In genomic region chr4:56448301-56448700, GRCh38 we compare ENCODE assay signal across 23 cellular contexts. TPM values are rescaled to one million over a fixed set of nuclear protein-coding genes. Genes with fewer than 3 reads are reported as not detected.
"Had no signal": no experiment of that assay in that cellular context is flagged by ENCODE, and none has a peak within 500 bp of the region (broad histone marks: within the 10 kb centered on the region; RNA-seq: fewer than 3 reads in every experiment).

No MANE protein-coding gene starts in this region.

- H3K9me3 Mint-ChIP-seq: activated naive CD4-positive, alpha-beta T cell treated with anti-CD3 and anti-CD28 coated beads, Interleukin-2, amount 50 U/mL, for 72 hours; brain; neural progenitor cell; stimulated activated naive CD8-positive, alpha-beta T cell treated with anti-CD3 and anti-CD28 coated beads, Interleukin-15, amount 100 ng/mL, for 72 hours; WTC11 had no signal

- H3K4me3 ChIP-seq: gastrocnemius medialis, heart right ventricle, neural progenitor cell, prostate gland had no signal

- H2AFZ ChIP-seq: neural progenitor cell had no signal

- H3K27me3 Mint-ChIP-seq: naive thymus-derived CD4-positive, alpha-beta T cell; stimulated activated naive CD8-positive, alpha-beta T cell treated with anti-CD3 and anti-CD28 coated beads, Interleukin-15, amount 100 ng/mL, for 72 hours had no signal

- H3K27ac ChIP-seq: gastrocnemius medialis, heart right ventricle, neural progenitor cell, prostate gland had no signal

- H3K9me3 ChIP-seq: gastrocnemius medialis, heart right ventricle, prostate gland had no signal

- H3K4me1 Mint-ChIP-seq: neural progenitor cell, WTC11 had no signal

- H3K4me2 ChIP-seq: neural progenitor cell had no signal

- H3K9ac ChIP-seq: neural progenitor cell had no signal

- DNase-seq: activated CD4-positive, alpha-beta T cell treated with anti-CD3 and anti-CD28 coated beads for 4 hours; activated CD8-positive, alpha-beta memory T cell treated with anti-CD3 and anti-CD28 coated beads, Interleukin-2, amount 50 U/mL, for 4 hours; activated CD8-positive, alpha-beta T cell treated with anti-CD3 and anti-CD28 coated beads, Interleukin-2, amount 10 ng/mL, durations not matched to agents 7 days and 5 days; activated gamma-delta T cell treated with Interleukin-2 at 50 U/mL for 16 hours; amygdala; central memory CD4-positive, alpha-beta T cell; cortex of kidney; gastrocnemius medialis; heart right ventricle; left ventricle myocardium superior; naive thymus-derived CD4-positive, alpha-beta T cell; right cardiac atrium; small intestine; stimulated activated CD4-positive, alpha-beta T cell treated with anti-CD3 and anti-CD28 coated beads, Interleukin-15, amount 100 ng/mL, for 24 hours; stimulated activated CD4-positive, alpha-beta T cell treated with anti-CD3 and anti-CD28 coated beads, Interleukin-2, amount 100 ng/mL, for 48 hours; stimulated activated naive CD8-positive, alpha-beta T cell treated with anti-CD3 and anti-CD28 coated beads, Interleukin-15, amount 100 ng/mL, for 72 hours; trophoblast cell had no signal

- H3K27ac Mint-ChIP-seq: activated CD8-positive, alpha-beta T cell treated with anti-CD3 and anti-CD28 coated beads, Interleukin-2, amount 10 ng/mL, durations not matched to agents 7 days and 5 days; neural progenitor cell; stimulated activated naive CD8-positive, alpha-beta T cell treated with anti-CD3 and anti-CD28 coated beads, Interleukin-15, amount 100 ng/mL, for 72 hours; WTC11 had no signal

- FAIRE-seq: endometrium, small intestine had no signal

- H3K4me1 ChIP-seq: gastrocnemius medialis, heart right ventricle, neural progenitor cell, prostate gland had no signal

- ATAC-seq: activated CD8-positive, alpha-beta T cell treated with anti-CD3 and anti-CD28 coated beads, Interleukin-2, amount 10 ng/mL, durations not matched to agents 7 days and 5 days; activated naive CD4-positive, alpha-beta T cell treated with anti-CD3 and anti-CD28 coated beads, Interleukin-2, amount 50 U/mL, for 72 hours; gastrocnemius medialis; heart right ventricle; left ventricle myocardium superior; naive thymus-derived CD4-positive, alpha-beta T cell; right cardiac atrium; stimulated activated naive CD8-positive, alpha-beta T cell treated with anti-CD3 and anti-CD28 coated beads, Interleukin-15, amount 100 ng/mL, for 72 hours; WTC11 had no signal

- H3K27me3 ChIP-seq: gastrocnemius medialis, heart right ventricle, neural progenitor cell had no signal

- H3K4me3 Mint-ChIP-seq: activated CD8-positive, alpha-beta T cell treated with anti-CD3 and anti-CD28 coated beads, Interleukin-2, amount 10 ng/mL, durations not matched to agents 7 days and 5 days; brain; naive thymus-derived CD4-positive, alpha-beta T cell; neural progenitor cell; stimulated activated naive CD8-positive, alpha-beta T cell treated with anti-CD3 and anti-CD28 coated beads, Interleukin-15, amount 100 ng/mL, for 72 hours; WTC11 had no signal

RNA-seq across cellular contexts. Expression of gene ARL9, which starts 57.3 kb away (rescaled TPM):
- total RNA-seq: left ventricle myocardium superior, right cardiac atrium had no signal
- polyA plus RNA-seq: naive thymus-derived CD4-positive, alpha-beta T cell had no signal
